In the genomic region with DNA sequence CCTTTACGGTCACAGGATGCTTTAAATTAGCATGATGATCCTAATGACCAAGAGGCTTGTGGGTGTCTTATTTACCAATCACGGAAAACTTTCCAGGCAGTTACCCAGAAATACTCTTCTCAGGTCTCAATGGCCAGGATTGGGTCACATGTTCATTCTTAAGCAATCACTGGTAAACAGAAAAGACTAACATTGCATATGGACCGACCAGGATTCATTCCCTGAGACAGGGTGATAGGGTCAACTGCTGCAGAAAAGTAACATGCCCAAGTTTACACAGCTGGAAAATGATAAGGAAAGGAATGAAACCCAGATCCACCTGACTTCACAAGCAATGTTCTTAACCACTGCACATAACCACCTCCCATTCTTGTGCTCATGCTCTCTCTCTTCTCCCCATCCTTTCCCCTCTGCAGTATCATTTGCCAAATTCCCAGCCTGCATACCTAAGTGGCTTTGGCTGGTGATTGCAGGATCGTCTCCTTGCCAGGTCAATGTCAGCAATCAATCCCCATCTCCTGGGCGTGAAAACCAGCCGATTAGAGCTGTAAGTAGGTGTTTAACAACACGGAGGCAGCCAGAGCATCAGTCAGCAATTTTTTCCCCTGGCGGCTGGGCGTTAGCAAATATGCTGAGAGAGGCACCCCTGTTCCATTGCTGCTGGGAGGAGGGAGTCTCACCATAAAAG, we compare ENCODE assay signal across 13 cellular contexts.
"Had no signal": no experiment of that assay in that cellular context is flagged by ENCODE, and none has a peak within 500 bp of the region (broad histone marks: within the 10 kb centered on the region; RNA-seq: fewer than 3 reads in every experiment).

No MANE protein-coding gene starts in this region.

- H3K27me3 Mint-ChIP-seq: activated CD4-positive, alpha-beta memory T cell treated with anti-CD3 and anti-CD28 coated beads for 36 hours; activated naive CD8-positive, alpha-beta T cell treated with anti-CD3 and anti-CD28 coated beads, Interleukin-2, amount 10 ng/mL, durations not matched to agents 7 days and 5 days had no signal

- H3K4me1 ChIP-seq: foreskin keratinocyte, lower lobe of right lung had no signal

- H3K4me3 ChIP-seq: body of pancreas, lower lobe of right lung had no signal

- H3K36me3 Mint-ChIP-seq: activated naive CD8-positive, alpha-beta T cell treated with anti-CD3 and anti-CD28 coated beads, Interleukin-2, amount 10 ng/mL, durations not matched to agents 7 days and 5 days; natural killer cell; stimulated activated naive B cell treated with anti-CD40 and anti-IgM and Interleukin-4, amounts not matched to agents 10 μg/mL and 1 μg/mL and 100 μg/mL, for 72 hours had no signal

- H3K27me3 ChIP-seq: body of pancreas, foreskin keratinocyte had no signal

- ATAC-seq: body of pancreas; effector memory CD8-positive, alpha-beta T cell; foreskin keratinocyte; lower lobe of right lung; natural killer cell; stimulated activated naive B cell treated with anti-CD40 and anti-IgM and Interleukin-4, amounts not matched to agents 10 μg/mL and 1 μg/mL and 100 μg/mL, for 72 hours; WTC11 had no signal

- H3K4me1 Mint-ChIP-seq: activated naive CD8-positive, alpha-beta T cell treated with anti-CD3 and anti-CD28 coated beads, Interleukin-2, amount 10 ng/mL, durations not matched to agents 7 days and 5 days; natural killer cell; stimulated activated naive B cell treated with anti-CD40 and anti-IgM and Interleukin-4, amounts not matched to agents 10 μg/mL and 1 μg/mL and 100 μg/mL, for 72 hours had no signal

- DNase-seq: activated CD4-positive, alpha-beta memory T cell treated with anti-CD3 and anti-CD28 coated beads for 36 hours; activated CD4-positive, alpha-beta T cell treated with anti-CD3 and anti-CD28 coated beads for 4 hours; activated naive CD8-positive, alpha-beta T cell treated with anti-CD3 and anti-CD28 coated beads, Interleukin-2, amount 10 ng/mL, durations not matched to agents 7 days and 5 days; activated T-cell treated with anti-CD3 and anti-CD28 coated beads for 4 hours; amygdala; effector memory CD8-positive, alpha-beta T cell; foreskin keratinocyte; lower lobe of right lung; natural killer cell; stimulated activated naive B cell treated with anti-CD40 and anti-IgM and Interleukin-4, amounts not matched to agents 10 μg/mL and 1 μg/mL and 100 μg/mL, for 72 hours had no signal

- H3K4me3 Mint-ChIP-seq: activated CD4-positive, alpha-beta memory T cell treated with anti-CD3 and anti-CD28 coated beads for 36 hours; activated naive CD8-positive, alpha-beta T cell treated with anti-CD3 and anti-CD28 coated beads, Interleukin-2, amount 10 ng/mL, durations not matched to agents 7 days and 5 days; effector memory CD8-positive, alpha-beta T cell; natural killer cell; stimulated activated naive B cell treated with anti-CD40 and anti-IgM and Interleukin-4, amounts not matched to agents 10 μg/mL and 1 μg/mL and 100 μg/mL, for 72 hours; WTC11 had no signal

- H3K9me3 ChIP-seq: body of pancreas had no signal

- H3K27ac ChIP-seq: body of pancreas, epithelial cell of prostate, foreskin keratinocyte, lower lobe of right lung had no signal

- H3K27ac Mint-ChIP-seq: activated CD4-positive, alpha-beta memory T cell treated with anti-CD3 and anti-CD28 coated beads for 36 hours; activated naive CD8-positive, alpha-beta T cell treated with anti-CD3 and anti-CD28 coated beads, Interleukin-2, amount 10 ng/mL, durations not matched to agents 7 days and 5 days; effector memory CD8-positive, alpha-beta T cell; natural killer cell; stimulated activated naive B cell treated with anti-CD40 and anti-IgM and Interleukin-4, amounts not matched to agents 10 μg/mL and 1 μg/mL and 100 μg/mL, for 72 hours; WTC11 had no signal

- H3K36me3 ChIP-seq: lower lobe of right lung had no signal
